1 cellular context compared by ENCODE assay signal in genomic region chr7:50595538-50596102, GRCh38.
TF ChIP-seq lines count a peak whose summit lies in the region.

No MANE protein-coding gene starts in this region.

TF ChIP-seq in GM12878, 131 proteins besides CTCF, POLR2A, EP300 and RAD21 (continued from another document):
- TF ChIP-seq, protein P1, sequence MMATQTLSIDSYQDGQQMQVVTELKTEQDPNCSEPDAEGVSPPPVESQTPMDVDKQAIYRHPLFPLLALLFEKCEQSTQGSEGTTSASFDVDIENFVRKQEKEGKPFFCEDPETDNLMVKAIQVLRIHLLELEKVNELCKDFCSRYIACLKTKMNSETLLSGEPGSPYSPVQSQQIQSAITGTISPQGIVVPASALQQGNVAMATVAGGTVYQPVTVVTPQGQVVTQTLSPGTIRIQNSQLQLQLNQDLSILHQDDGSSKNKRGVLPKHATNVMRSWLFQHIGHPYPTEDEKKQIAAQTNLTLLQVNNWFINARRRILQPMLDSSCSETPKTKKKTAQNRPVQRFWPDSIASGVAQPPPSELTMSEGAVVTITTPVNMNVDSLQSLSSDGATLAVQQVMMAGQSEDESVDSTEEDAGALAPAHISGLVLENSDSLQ (IDR thresholded peaks at IDR 0.05) = no peak
- TF ChIP-seq RELA (IDR thresholded peaks at IDR 0.05; ENCODE audit: borderline replicate concordance, partially characterized antibody) (no peak), HDAC6 (IDR thresholded peaks at IDR 0.05; ENCODE audit: unreplicated experiment) (no peak)
